In the genomic region with DNA sequence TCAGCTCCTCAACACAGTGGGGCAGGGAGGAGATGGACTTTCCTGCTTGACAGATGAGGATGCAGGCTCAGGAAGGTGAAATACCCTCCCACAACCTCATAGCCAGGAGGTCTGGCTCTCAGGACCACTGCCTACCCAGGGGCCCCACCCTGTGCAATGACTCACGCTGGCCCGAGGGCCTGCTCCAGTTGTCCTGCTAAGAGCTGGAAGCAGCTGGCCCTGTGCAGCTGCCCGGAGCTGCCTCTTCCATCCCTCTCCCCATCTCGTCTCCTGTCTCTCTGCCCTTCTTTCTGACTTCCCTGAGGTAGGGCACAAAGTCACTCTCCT, we compare ENCODE assay signal across 11 cellular contexts.
A peak's percentile ranks its signal among the peaks of the same experiment; 100 is the strongest.
DNase-seq lines count a peak whose midpoint lies in the region; ATAC-seq, FAIRE-seq and TF ChIP-seq lines count a peak whose summit lies in the region.
"Had no signal": no experiment of that assay in that cellular context is flagged by ENCODE, and none has a peak within 500 bp of the region (broad histone marks: within the 10 kb centered on the region; RNA-seq: fewer than 3 reads in every experiment).

No MANE protein-coding gene starts in this region.

- DNase-seq in HT1080 (ENCODE audit: low read depth), result peak; percentile 81
- peak; percentile 62 for DNase-seq in astrocyte (ENCODE audit: low read depth)
- peak; percentile 91 for DNase-seq in islet precursor cell
- no peak for DNase-seq in upper lobe of left lung
- DNase-seq in activated CD4-positive, alpha-beta T cell treated with anti-CD3 and anti-CD28 coated beads, Interleukin-2, amount 50 U/mL, for 1 hour, result no peak
- DNase-seq in NCI-H1105 (lab: John Stamatoyannopoulos, UW), result no peak
- DNase-seq in prostate gland (ENCODE audit: low spot score), result no peak
- DNase-seq: activated T-cell treated with anti-CD3 and anti-CD28 coated beads, Interleukin-2, amount 50 U/mL, for 4 hours; GDM1; NCI-H1105 treated with DMSO at 0.1 percent for 48 hours had no signal

- peaks cover 50% of the 10 kb centered on the region for H3K4me1 Mint-ChIP-seq in astrocyte (ENCODE audit: low read depth, unreplicated experiment)

- intact Hi-C loops in prostate gland (cut with DNase I), result loop anchor here (5.0 to 10.0 kb wide), 4 partner anchors 228 to 758 kb away; no protein-coding TSS in a partner anchor

- H3K4me2 ChIP-seq in astrocyte (ENCODE audit: low read length), result peak overlapping the region; percentile 24

- no peaks in the 10 kb centered on the region for H3K9me3 Mint-ChIP-seq in astrocyte (ENCODE audit: unreplicated experiment)
- H3K9me3 Mint-ChIP-seq: activated T-cell treated with anti-CD3 and anti-CD28 coated beads, Interleukin-2, amount 50 U/mL, for 4 hours had no signal

- 46 to 73% methylated on average over 4 of the region's 4 CpGs for WGBS in upper lobe of left lung, 2 donors
- 54% methylated on average over 4 of the region's 4 CpGs for WGBS in prostate gland

- no peaks in the 10 kb centered on the region for H3K27me3 Mint-ChIP-seq in astrocyte (ENCODE audit: low read depth, unreplicated experiment)

- H3K27ac ChIP-seq in astrocyte (ENCODE audit: low read depth, low read length) (peak overlapping the region; percentile 13), upper lobe of left lung (peak overlapping the region; percentile 68 to 83 (median 73)), prostate gland (no peak overlapping the region)

- peak overlapping the region; percentile 63 for H3K4me3 Mint-ChIP-seq in astrocyte (ENCODE audit: unreplicated experiment)
- H3K4me3 Mint-ChIP-seq: activated T-cell treated with anti-CD3 and anti-CD28 coated beads, Interleukin-2, amount 50 U/mL, for 4 hours had no signal

- H3K27me3 ChIP-seq in astrocyte (ENCODE audit: insufficient read depth, low read length) (no peaks in the 10 kb centered on the region), upper lobe of left lung (no peaks in the 10 kb centered on the region), prostate gland (replicated peaks; ENCODE audit: insufficient read depth) (no peaks in the 10 kb centered on the region)

- H3K9me3 ChIP-seq in astrocyte (ENCODE audit: insufficient read depth, low read depth, low read length) (no peaks in the 10 kb centered on the region), upper lobe of left lung (no peaks in the 10 kb centered on the region), prostate gland (no peaks in the 10 kb centered on the region)

- FAIRE-seq in astrocyte (lab: Jason Lieb, UNC), result no peak
- FAIRE-seq: TTC549 had no signal

- ATAC-seq in upper lobe of left lung (ENCODE audit: low FRiP score in 2 of 2), result peak in 1 of 2 donors; percentile 60
- ATAC-seq: activated T-cell treated with anti-CD3 and anti-CD28 coated beads, Interleukin-2, amount 50 U/mL, for 4 hours had no signal

- H3K27ac Mint-ChIP-seq in astrocyte (ENCODE audit: unreplicated experiment), result no peak overlapping the region

- H2AFZ ChIP-seq in astrocyte (ENCODE audit: low read depth, low read length), result no peak overlapping the region

- peaks cover 79% of the 10 kb centered on the region for H3K79me2 ChIP-seq in astrocyte (ENCODE audit: insufficient read depth, low read length)

- TF ChIP-seq CTCF in astrocyte (IDR thresholded peaks at IDR 0.05; ENCODE audit: insufficient read depth, low read depth, low read length), result no peak
- TF ChIP-seq CTCF in upper lobe of left lung (IDR thresholded peaks at IDR 0.05), result no peak
- TF ChIP-seq CTCF in prostate gland (IDR thresholded peaks at IDR 0.05), result no peak

- H3K36me3 Mint-ChIP-seq in astrocyte (ENCODE audit: low read depth, unreplicated experiment), result peaks cover 11% of the 10 kb centered on the region

- no peak for TF ChIP-seq POLR2A in upper lobe of left lung (IDR thresholded peaks at IDR 0.05)
- no peak for TF ChIP-seq POLR2A in prostate gland (IDR thresholded peaks at IDR 0.05)

- no peak overlapping the region for H3K9ac ChIP-seq in astrocyte (ENCODE audit: low read length)

- H3K4me3 ChIP-seq in astrocyte (ENCODE audit: insufficient read depth, low read depth, low read length) (no peak overlapping the region), upper lobe of left lung (no peak overlapping the region), prostate gland (no peak overlapping the region)

- H3K4me1 ChIP-seq in astrocyte (ENCODE audit: insufficient read depth, low read length), result peaks cover 49% of the 10 kb centered on the region
- peaks cover 56 to 84% (median 65%) of the 10 kb centered on the region in 4 donors for H3K4me1 ChIP-seq in upper lobe of left lung
- peaks cover 7% of the 10 kb centered on the region for H3K4me1 ChIP-seq in prostate gland (replicated peaks)

- peaks cover 7% of the 10 kb centered on the region for H3K36me3 ChIP-seq in astrocyte (ENCODE audit: insufficient read depth, low read length)
- H3K36me3 ChIP-seq in upper lobe of left lung, result peaks cover 0 to 7% (median 2%) of the 10 kb centered on the region in 4 donors
- H3K36me3 ChIP-seq in prostate gland, result no peaks in the 10 kb centered on the region

- peaks cover 82% of the 10 kb centered on the region for H4K20me1 ChIP-seq in astrocyte (ENCODE audit: insufficient read depth, low read length)

- TF ChIP-seq EP300 in upper lobe of left lung (IDR thresholded peaks at IDR 0.05), result no peak

Comparison
In these comparisons a context has a peak if more than half of its experiments do, and no peak if none do; other contexts are left out.
1. DNase-seq: peak in HT1080 (single experiment), astrocyte (single experiment) and islet precursor cell (single experiment); none in upper lobe of left lung (0 of 2), activated CD4-positive, alpha-beta T cell treated with anti-CD3 and anti-CD28 coated beads, Interleukin-2, amount 50 U/mL, for 1 hour (single experiment), NCI-H1105 (single experiment) and prostate gland (single experiment).
2. H3K27ac ChIP-seq: peak in astrocyte (single experiment) and upper lobe of left lung (4 of 4); none in prostate gland (0 of 2).